In genomic region chr12:115467531-115467930, GRCh38 we compare ENCODE assay signal across 22 cellular contexts.
"Had no signal": no experiment of that assay in that cellular context is flagged by ENCODE, and none has a peak within 500 bp of the region (broad histone marks: within the 10 kb centered on the region; RNA-seq: fewer than 3 reads in every experiment).

No MANE protein-coding gene starts in this region.

- H3K4me2 ChIP-seq: neural progenitor cell had no signal

- H3K27me3 ChIP-seq: left lung, neural progenitor cell, right atrium auricular region, stomach, thyroid gland had no signal

- H3K4me1 ChIP-seq: esophagus muscularis mucosa, left lung, neural progenitor cell, prostate gland, right atrium auricular region, spleen, stomach, thyroid gland had no signal

- H3K9me3 ChIP-seq: esophagus muscularis mucosa, left lung, mucosa of descending colon, prostate gland, stomach, thyroid gland had no signal

- H3K4me3 Mint-ChIP-seq: mesothelial cell of epicardium; naive thymus-derived CD4-positive, alpha-beta T cell; nephron; neural progenitor cell had no signal

- H3K9me3 Mint-ChIP-seq: nephron had no signal

- H3K36me3 ChIP-seq: esophagus muscularis mucosa, left lung, neural progenitor cell, prostate gland, right atrium auricular region, spleen, stomach, thyroid gland had no signal

- DNase-seq: dermis blood vessel endothelial cell; effector memory CD4-positive, alpha-beta T cell; head of caudate nucleus; left cardiac atrium; left lung; mesenchymal stem cell; naive thymus-derived CD4-positive, alpha-beta T cell; spleen; stimulated activated CD4-positive, alpha-beta T cell treated with anti-CD3 and anti-CD28 coated beads, Interleukin-2, amount 100 ng/mL, for 48 hours; stimulated activated naive CD4-positive, alpha-beta T cell treated with Interleukin-2 at 50 U/mL for 16 hours; trophoblast cell had no signal

- H3K4me1 Mint-ChIP-seq: neural progenitor cell had no signal

- H3K27ac Mint-ChIP-seq: mesothelial cell of epicardium; naive thymus-derived CD4-positive, alpha-beta T cell; nephron; neural progenitor cell had no signal

- H3K9ac ChIP-seq: neural progenitor cell had no signal

- H2AFZ ChIP-seq: neural progenitor cell had no signal

- H3K36me3 Mint-ChIP-seq: mesothelial cell of epicardium, neural progenitor cell had no signal

- H3K27ac ChIP-seq: coronary artery, esophagus muscularis mucosa, left lung, neural progenitor cell, prostate gland, right atrium auricular region, skin epidermis, spleen, thyroid gland had no signal

- ATAC-seq: left cardiac atrium; left lung; naive thymus-derived CD4-positive, alpha-beta T cell had no signal

- H3K4me3 ChIP-seq: coronary artery, esophagus muscularis mucosa, left lung, mucosa of descending colon, neural progenitor cell, prostate gland, right atrium auricular region, skin epidermis, spleen, stomach, thyroid gland had no signal
